Comparison of ENCODE assay signal across 16 cellular contexts in genomic region chr2:241087420-241088268, GRCh38. TPM values are rescaled to one million over a fixed set of nuclear protein-coding genes. Genes with fewer than 3 reads are reported as not detected.
A peak's percentile ranks its signal among the peaks of the same experiment; 100 is the strongest.
DNase-seq lines count a peak whose midpoint lies in the region; ATAC-seq and TF ChIP-seq lines count a peak whose summit lies in the region.
"Had no signal": no experiment of that assay in that cellular context is flagged by ENCODE, and none has a peak within 500 bp of the region (broad histone marks: within the 10 kb centered on the region; RNA-seq: fewer than 3 reads in every experiment).

No MANE protein-coding gene starts in this region.

- peak overlapping the region; percentile 19 for H3K4me3 Mint-ChIP-seq in activated T-cell treated with anti-CD3 and anti-CD28 coated beads, Interleukin-2, amount 50 U/mL, for 4 hours

- peaks cover 49% of the 10 kb centered on the region for H3K36me3 Mint-ChIP-seq in activated T-cell treated with anti-CD3 and anti-CD28 coated beads, Interleukin-2, amount 50 U/mL, for 4 hours (ENCODE audit: insufficient read depth)

- TF ChIP-seq CTCF in GM06990 (IDR thresholded peaks at IDR 0.05; ENCODE audit: insufficient read depth, low read length, poor library complexity, severe bottlenecking) (no peak), esophagus squamous epithelium (IDR thresholded peaks at IDR 0.05) (no peak)

- peak; percentile 36 for ATAC-seq in GM19043 (IDR thresholded peaks at IDR 0.05; ENCODE audit: low read depth, unreplicated experiment)
- peak; percentile 58 for ATAC-seq in HG02642 (IDR thresholded peaks at IDR 0.05; ENCODE audit: poor library complexity, unreplicated experiment)
- ATAC-seq in activated T-cell treated with anti-CD3 and anti-CD28 coated beads, Interleukin-2, amount 50 U/mL, for 4 hours, result no peak
- ATAC-seq: foreskin keratinocyte had no signal

- H3K4me3 ChIP-seq in GM06990 (replicated peaks; ENCODE audit: low read depth, low read length) (no peak overlapping the region), esophagus squamous epithelium (no peak overlapping the region)
- H3K4me3 ChIP-seq: dorsolateral prefrontal cortex had no signal

- H3K4me1 ChIP-seq in esophagus squamous epithelium, result peaks cover 0 to 4% (median 0%) of the 10 kb centered on the region in 3 donors
- H3K4me1 ChIP-seq: BE2C, foreskin keratinocyte had no signal

- DNase-seq in GM06990 (ENCODE audit: extremely low read depth, insufficient read length) (peak; percentile 63), esophagus squamous epithelium (lab: John Stamatoyannopoulos, UW) (no peak), NCI-H1105 (lab: John Stamatoyannopoulos, UW) (no peak), medulla oblongata (ENCODE audit: extremely low spot score) (no peak), T-helper 1 cell (no peak)
- no peak for DNase-seq in activated T-cell treated with anti-CD3 and anti-CD28 coated beads, Interleukin-2, amount 50 U/mL, for 4 hours
- DNase-seq: amniotic stem cell, BE2C, foreskin keratinocyte, NCI-H1105 treated with DMSO at 0.1 percent for 48 hours, NCI-H526, T1000 had no signal

- H3K27me3 ChIP-seq in GM06990 (replicated peaks; ENCODE audit: control insufficient read depth, insufficient read depth, low read length) (no peaks in the 10 kb centered on the region), esophagus squamous epithelium (no peaks in the 10 kb centered on the region)
- H3K27me3 ChIP-seq: BE2C, dorsolateral prefrontal cortex, foreskin keratinocyte had no signal

- 90 to 91% methylated on average over 22 to 26 of the region's 29 CpGs for WGBS in esophagus squamous epithelium, 2 donors

- TF ChIP-seq POLR2A in esophagus squamous epithelium (IDR thresholded peaks at IDR 0.05), result no peak

- H3K36me3 ChIP-seq in GM06990 (ENCODE audit: control insufficient read depth, insufficient read depth, low read length), result peaks cover 31% of the 10 kb centered on the region
- H3K36me3 ChIP-seq in esophagus squamous epithelium, result peaks cover 18 to 88% (median 41%) of the 10 kb centered on the region in 3 donors

- no peaks in the 10 kb centered on the region for H3K9me3 ChIP-seq in esophagus squamous epithelium
- H3K9me3 ChIP-seq: BE2C had no signal

- H3K9me3 Mint-ChIP-seq in activated T-cell treated with anti-CD3 and anti-CD28 coated beads, Interleukin-2, amount 50 U/mL, for 4 hours, result peaks cover 8% of the 10 kb centered on the region

- peaks cover 7% of the 10 kb centered on the region for H3K4me1 Mint-ChIP-seq in activated T-cell treated with anti-CD3 and anti-CD28 coated beads, Interleukin-2, amount 50 U/mL, for 4 hours (ENCODE audit: low read depth)

- H3K27me3 Mint-ChIP-seq in activated T-cell treated with anti-CD3 and anti-CD28 coated beads, Interleukin-2, amount 50 U/mL, for 4 hours (ENCODE audit: low read depth), result no peaks in the 10 kb centered on the region

- no peak overlapping the region for H3K27ac ChIP-seq in esophagus squamous epithelium
- H3K27ac ChIP-seq: foreskin keratinocyte, RWPE1 had no signal

- intact Hi-C loops in esophagus squamous epithelium (cut with DNase I), result no loop called here

RNA-seq across cellular contexts. Expression of gene MTERF4, which starts 14.4 kb away (rescaled TPM):
- 10 to 100 TPM; 40.5 to 42.3 (median 41.8) TPM for total RNA-seq in activated T-cell treated with anti-CD3 and anti-CD28 coated beads, Interleukin-2, amount 50 U/mL, for 4 hours
- 10 to 100 TPM; 27.7 to 37.0 (median 35.4) TPM for total RNA-seq in esophagus squamous epithelium

Comparison
In these comparisons a context has a peak if more than half of its experiments do, and no peak if none do; other contexts are left out.
1. ATAC-seq: peak in GM19043 (single experiment) and HG02642 (single experiment); none in activated T-cell treated with anti-CD3 and anti-CD28 coated beads, Interleukin-2, amount 50 U/mL, for 4 hours (0 of 2).